ENCODE assay signal across 8 cellular contexts in the genomic region with DNA sequence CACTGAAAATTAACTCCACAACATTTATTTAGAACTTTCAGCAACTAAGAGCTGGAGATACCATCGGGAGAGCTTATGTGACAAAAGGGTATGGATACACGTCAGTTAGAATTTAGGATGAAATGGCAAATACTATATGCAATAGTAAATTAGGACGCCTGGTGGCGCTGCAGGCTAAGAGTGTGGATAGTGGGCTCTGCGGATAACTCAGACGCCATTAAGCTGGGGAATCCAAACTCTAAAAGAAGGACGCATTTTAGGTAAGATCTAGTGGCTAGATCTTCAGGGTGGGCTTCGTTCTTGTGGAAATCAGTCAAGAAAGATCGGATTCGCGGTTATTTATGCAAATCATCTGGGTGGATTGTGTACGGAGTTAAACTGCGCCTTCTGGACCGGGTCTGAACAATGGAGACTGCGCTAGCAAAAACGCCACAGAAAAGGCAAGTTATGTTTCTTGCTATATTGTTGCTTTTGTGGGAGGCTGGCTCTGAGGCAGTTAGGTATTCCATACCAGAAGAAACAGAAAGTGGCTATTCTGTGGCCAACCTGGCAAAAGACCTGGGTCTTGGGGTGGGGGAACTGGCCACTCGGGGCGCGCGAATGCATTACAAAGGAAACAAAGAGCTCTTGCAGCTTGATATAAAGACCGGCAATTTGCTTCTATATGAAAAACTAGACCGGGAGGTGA. TPM values are rescaled to one million over a fixed set of nuclear protein-coding genes. Genes with fewer than 3 reads are reported as not detected.
A peak's percentile ranks its signal among the peaks of the same experiment; 100 is the strongest.
DNase-seq lines count a peak whose midpoint lies in the region; ATAC-seq and TF ChIP-seq lines count a peak whose summit lies in the region.

A gene (plus strand): TSS at position 177 of the 688 bp plus-strand sequence. CDS start 229 bp downstream, at position 406.

- TF ChIP-seq CTCF in endodermal cell (conservative IDR thresholded peaks at IDR 0.05) (peak; percentile 91), osteoblast (IDR thresholded peaks at IDR 0.05; ENCODE audit: extremely low read depth, low read depth, low read length) (peak; percentile 45)

- H3K4me1 Mint-ChIP-seq in activated CD4-positive, alpha-beta T cell treated with anti-CD3 and anti-CD28 coated beads for 36 hours = peaks cover 9% of the 10 kb centered on the region
- peaks cover 2% of the 10 kb centered on the region for H3K4me1 Mint-ChIP-seq in activated CD4-positive, alpha-beta T cell treated with anti-CD3 and anti-CD28 coated beads, Interleukin-2, amount 10 ng/mL, durations not matched to agents 7 days and 5 days
- H3K4me1 Mint-ChIP-seq in endodermal cell = no peaks in the 10 kb centered on the region

- H3K4me2 ChIP-seq in osteoblast (ENCODE audit: insufficient read depth, low read length) = peak within 1 kb of the TSS; percentile 66

- CTCF ChIA-PET in activated CD4-positive, alpha-beta T cell treated with anti-CD3 and anti-CD28 coated beads for 36 hours (lab: Charles Lee) = interaction anchor here (0.6 to 1.1 kb wide), 4 partner anchors 13 to 235 kb away, joined by 3 to 4 read pairs (median 3); a partner anchor contains a TSS
- CTCF ChIA-PET in activated CD4-positive, alpha-beta T cell treated with anti-CD3 and anti-CD28 coated beads, Interleukin-2, amount 10 ng/mL, durations not matched to agents 7 days and 5 days (lab: Charles Lee) = no interaction called here

- no peaks in the 10 kb centered on the region for H3K79me2 ChIP-seq in osteoblast (ENCODE audit: insufficient read depth, low read length)

- H2AFZ ChIP-seq in osteoblast (ENCODE audit: low read length) = peak within 1 kb of the TSS; percentile 74

- H4K20me1 ChIP-seq in osteoblast (ENCODE audit: insufficient read depth, low read length) = no peaks in the 10 kb centered on the region

- H3K27ac Mint-ChIP-seq in activated CD4-positive, alpha-beta T cell treated with anti-CD3 and anti-CD28 coated beads for 36 hours = no peak within 1 kb of the TSS
- H3K27ac Mint-ChIP-seq in activated CD4-positive, alpha-beta T cell treated with anti-CD3 and anti-CD28 coated beads, Interleukin-2, amount 10 ng/mL, durations not matched to agents 7 days and 5 days = no peak within 1 kb of the TSS
- H3K27ac Mint-ChIP-seq in endodermal cell = peak within 1 kb of the TSS; percentile 99

- peaks cover 28% of the 10 kb centered on the region for H3K9me3 Mint-ChIP-seq in activated CD4-positive, alpha-beta T cell treated with anti-CD3 and anti-CD28 coated beads for 36 hours (ENCODE audit: low read depth)
- H3K9me3 Mint-ChIP-seq in activated CD4-positive, alpha-beta T cell treated with anti-CD3 and anti-CD28 coated beads, Interleukin-2, amount 10 ng/mL, durations not matched to agents 7 days and 5 days = peaks cover 28% of the 10 kb centered on the region
- peaks cover 64% of the 10 kb centered on the region for H3K9me3 Mint-ChIP-seq in endodermal cell

- H3K4me3 ChIP-seq in endodermal cell (ENCODE audit: low read length) (peak within 1 kb of the TSS; percentile 12), osteoblast (ENCODE audit: insufficient read depth, low read length) (peak within 1 kb of the TSS; percentile 67)

- H3K36me3 ChIP-seq in endodermal cell (ENCODE audit: control insufficient read depth, insufficient read depth, low read length) (no peaks in the 10 kb centered on the region), osteoblast (ENCODE audit: insufficient read depth, low read length) (no peaks in the 10 kb centered on the region)

- WGBS in endodermal cell (ENCODE audit: insufficient coverage in 1 of 2, insufficient read length in 1 of 2), 2 experiments = 85 to 86% methylated on average over 18 to 22 of the region's 22 CpGs

- no peaks in the 10 kb centered on the region for H3K27me3 ChIP-seq in endodermal cell (ENCODE audit: control insufficient read depth, insufficient read depth, low read length, poor library complexity, severe bottlenecking)
- no peaks in the 10 kb centered on the region for H3K27me3 ChIP-seq in osteoblast (ENCODE audit: insufficient read depth, low read length)

- no peak within 1 kb of the TSS for H3K9ac ChIP-seq in endodermal cell (ENCODE audit: extremely low read depth, low read length, poor library complexity, severe bottlenecking)

- H3K36me3 Mint-ChIP-seq in activated CD4-positive, alpha-beta T cell treated with anti-CD3 and anti-CD28 coated beads for 36 hours (ENCODE audit: low read depth) = peaks cover 11% of the 10 kb centered on the region
- H3K36me3 Mint-ChIP-seq in activated CD4-positive, alpha-beta T cell treated with anti-CD3 and anti-CD28 coated beads, Interleukin-2, amount 10 ng/mL, durations not matched to agents 7 days and 5 days (ENCODE audit: low read depth) = peaks cover 2% of the 10 kb centered on the region
- H3K36me3 Mint-ChIP-seq in endodermal cell (ENCODE audit: low read depth) = peaks cover 40% of the 10 kb centered on the region

- DNase-seq in activated CD4-positive, alpha-beta T cell treated with anti-CD3 and anti-CD28 coated beads for 36 hours = peak; percentile 38
- DNase-seq in activated CD4-positive, alpha-beta T cell treated with anti-CD3 and anti-CD28 coated beads, Interleukin-2, amount 10 ng/mL, durations not matched to agents 7 days and 5 days = no peak
- DNase-seq in NCI-H774 (lab: John Stamatoyannopoulos, UW) (peak; percentile 81), endodermal cell (peak; percentile 91), osteoblast (ENCODE audit: insufficient read length, low spot score, missing footprints) (no peak), cerebellar nuclear complex (lab: John Stamatoyannopoulos, UW) (no peak)
- no peak for DNase-seq in activated T-cell treated with anti-CD3 and anti-CD28 coated beads, Interleukin-2, amount 50 U/mL, for 48 hours

- H3K9me3 ChIP-seq in endodermal cell (ENCODE audit: control insufficient read depth, low read length) (peaks cover 39% of the 10 kb centered on the region), osteoblast (ENCODE audit: low read depth, low read length) (no peaks in the 10 kb centered on the region)

- ATAC-seq in activated CD4-positive, alpha-beta T cell treated with anti-CD3 and anti-CD28 coated beads for 36 hours = no peak
- ATAC-seq in GM21381 (IDR thresholded peaks at IDR 0.05; ENCODE audit: unreplicated experiment) = no peak

- H3K4me3 Mint-ChIP-seq in activated CD4-positive, alpha-beta T cell treated with anti-CD3 and anti-CD28 coated beads for 36 hours = peak within 1 kb of the TSS; percentile 11
- H3K4me3 Mint-ChIP-seq in activated CD4-positive, alpha-beta T cell treated with anti-CD3 and anti-CD28 coated beads, Interleukin-2, amount 10 ng/mL, durations not matched to agents 7 days and 5 days = no peak within 1 kb of the TSS
- peak within 1 kb of the TSS; percentile 92 for H3K4me3 Mint-ChIP-seq in endodermal cell

- H3K4me1 ChIP-seq in endodermal cell (ENCODE audit: control insufficient read depth, insufficient read depth, low read length) = no peaks in the 10 kb centered on the region
- H3K4me1 ChIP-seq in osteoblast (ENCODE audit: insufficient read depth, low read length) = no peaks in the 10 kb centered on the region

- intact Hi-C loops in activated CD4-positive, alpha-beta T cell treated with anti-CD3 and anti-CD28 coated beads for 36 hours (cut with DNase I, micrococcal nuclease) = no loop called here

- H3K27ac ChIP-seq in endodermal cell (ENCODE audit: low read depth, low read length) (no peak within 1 kb of the TSS), osteoblast (ENCODE audit: low read depth, low read length) (no peak within 1 kb of the TSS)

- POLR2A ChIA-PET in activated CD4-positive, alpha-beta T cell treated with anti-CD3 and anti-CD28 coated beads for 36 hours (lab: Charles Lee) = no interaction called here
- POLR2A ChIA-PET in activated CD4-positive, alpha-beta T cell treated with anti-CD3 and anti-CD28 coated beads, Interleukin-2, amount 10 ng/mL, durations not matched to agents 7 days and 5 days (lab: Charles Lee) = no interaction called here

- H3K27me3 Mint-ChIP-seq in activated CD4-positive, alpha-beta T cell treated with anti-CD3 and anti-CD28 coated beads for 36 hours = peaks cover 32% of the 10 kb centered on the region
- H3K27me3 Mint-ChIP-seq in activated CD4-positive, alpha-beta T cell treated with anti-CD3 and anti-CD28 coated beads, Interleukin-2, amount 10 ng/mL, durations not matched to agents 7 days and 5 days = peaks cover 9% of the 10 kb centered on the region
- no peaks in the 10 kb centered on the region for H3K27me3 Mint-ChIP-seq in endodermal cell (ENCODE audit: insufficient read depth)

RNA-seq across cellular contexts. Expression of the gene that starts here (rescaled TPM):
- total RNA-seq in activated CD4-positive, alpha-beta T cell treated with anti-CD3 and anti-CD28 coated beads for 36 hours = not detected
- not detected for total RNA-seq in activated CD4-positive, alpha-beta T cell treated with anti-CD3 and anti-CD28 coated beads, Interleukin-2, amount 10 ng/mL, durations not matched to agents 7 days and 5 days
- total RNA-seq in endodermal cell (10 to 100 TPM in 1 of 2 donors, 1 to 10 TPM in 1; 2.4 to 43.5 TPM), osteoblast (1.5 and 2.9 TPM in 2 replicates)
- polyA plus RNA-seq in endodermal cell (2013, experiment 1 of 2) = 0.46 TPM
- 0.79 TPM for polyA plus RNA-seq in endodermal cell (2013, experiment 2 of 2)

Comparison
In these comparisons a context has a peak if more than half of its experiments do, and no peak if none do; other contexts are left out.
1. Peak in DNase-seq in activated CD4-positive, alpha-beta T cell treated with anti-CD3 and anti-CD28 coated beads for 36 hours; RNA of the gene not detected or under 1 TPM.
2. DNase-seq: peak in NCI-H774 (single experiment) and endodermal cell (single experiment); none in activated CD4-positive, alpha-beta T cell treated with anti-CD3 and anti-CD28 coated beads, Interleukin-2, amount 10 ng/mL, durations not matched to agents 7 days and 5 days (single experiment), osteoblast (single experiment), cerebellar nuclear complex (0 of 2) and activated T-cell treated with anti-CD3 and anti-CD28 coated beads, Interleukin-2, amount 50 U/mL, for 48 hours (0 of 2).